9 cellular contexts compared by ENCODE assay signal in genomic region chr1:3695326-3696217, GRCh38. TPM values are rescaled to one million over a fixed set of nuclear protein-coding genes. Genes with fewer than 3 reads are reported as not detected.
A peak's percentile ranks its signal among the peaks of the same experiment; 100 is the strongest.
DNase-seq lines count a peak whose midpoint lies in the region; ATAC-seq and TF ChIP-seq lines count a peak whose summit lies in the region.
"Had no signal": no experiment of that assay in that cellular context is flagged by ENCODE, and none has a peak within 500 bp of the region (broad histone marks: within the 10 kb centered on the region; RNA-seq: fewer than 3 reads in every experiment).

No MANE protein-coding gene starts in this region.

- DNase-seq in COLO829 (ENCODE audit: low spot score) = peak; percentile 4
- peak; percentile 63 for DNase-seq in activated CD4-positive, alpha-beta T cell treated with anti-CD3 and anti-CD28 coated beads for 48 hours
- peak; percentile 83 for DNase-seq in endothelial cell (ENCODE audit: low spot score)
- peak in 2 of 3 donors; percentile 52 to 61 for DNase-seq in mucosa of descending colon
- peak in 1 of 2 donors; percentile 12 for DNase-seq in tibial nerve (ENCODE audit: low spot score in 2 of 2)
- no peak for DNase-seq in kidney glomerular epithelial cell (lab: John Stamatoyannopoulos, UW)

- H3K4me3 ChIP-seq in mucosa of descending colon = no peak overlapping the region
- H3K4me3 ChIP-seq in tibial nerve = peak overlapping the region in 1 of 4 donors; percentile 12

- H3K36me3 ChIP-seq in mucosa of descending colon (ENCODE audit: low read depth) = no peaks in the 10 kb centered on the region
- H3K36me3 ChIP-seq in tibial nerve = no peaks in the 10 kb centered on the region

- H3K27me3 ChIP-seq in tibial nerve = peaks cover 0 to 34% of the 10 kb centered on the region in 2 donors

- peaks cover 21% of the 10 kb centered on the region for H3K27me3 Mint-ChIP-seq in endothelial cell (ENCODE audit: unreplicated experiment)

- no peak for TF ChIP-seq POLR2A in tibial nerve (IDR thresholded peaks at IDR 0.05)

- TF ChIP-seq CTCF in endothelial cell (IDR thresholded peaks at IDR 0.05; ENCODE audit: unreplicated experiment) (peak; percentile 77), mucosa of descending colon (IDR thresholded peaks at IDR 0.05) (peak; percentile 74), tibial nerve (IDR thresholded peaks at IDR 0.05) (peak; percentile 56 to 73 (median 65))

- H3K27ac Mint-ChIP-seq in endothelial cell (ENCODE audit: unreplicated experiment) = no peak overlapping the region

- H3K27ac ChIP-seq in tibial nerve = no peak overlapping the region

- no peaks in the 10 kb centered on the region for H3K4me1 ChIP-seq in mucosa of descending colon (ENCODE audit: low read depth)
- H3K4me1 ChIP-seq in tibial nerve = peaks cover 0 to 8% (median 0%) of the 10 kb centered on the region in 4 donors

- intact Hi-C loops in mucosa of descending colon (cut with DNase I, micrococcal nuclease) = no loop called here

- H3K4me1 Mint-ChIP-seq in endothelial cell (ENCODE audit: unreplicated experiment) = no peaks in the 10 kb centered on the region

- H3K9me3 ChIP-seq in mucosa of descending colon (no peaks in the 10 kb centered on the region), tibial nerve (no peaks in the 10 kb centered on the region)

- no peaks in the 10 kb centered on the region for H3K36me3 Mint-ChIP-seq in endothelial cell (ENCODE audit: low read depth, unreplicated experiment)

- H3K9me3 Mint-ChIP-seq in endothelial cell (ENCODE audit: unreplicated experiment) = no peaks in the 10 kb centered on the region

- no peak overlapping the region for H3K4me3 Mint-ChIP-seq in endothelial cell (ENCODE audit: unreplicated experiment)

- TF ChIP-seq EP300 in tibial nerve (IDR thresholded peaks at IDR 0.05) = no peak

- ATAC-seq in HG03342 (IDR thresholded peaks at IDR 0.05; ENCODE audit: unreplicated experiment) = peak; percentile 64
- ATAC-seq in mucosa of descending colon = peak; percentile 73
- no peak for ATAC-seq in GM19463 (IDR thresholded peaks at IDR 0.05; ENCODE audit: unreplicated experiment)

- WGBS in tibial nerve, 2 donors = 46 to 47% methylated on average over 29 to 33 of the region's 33 CpGs

RNA-seq across cellular contexts. Expression of gene TP73, which starts 43.3 kb away (rescaled TPM):
- total RNA-seq in endothelial cell (ENCODE audit: unreplicated experiment) (not detected), mucosa of descending colon (under 1 TPM; 0.12 to 0.63 (median 0.51) TPM), tibial nerve (under 1 TPM in 1 of 4 donors, not detected in 3; 0.30 TPM)

RNA-seq across cellular contexts. Expression of gene WRAP73, which starts 45.7 kb away (rescaled TPM):
- total RNA-seq in endothelial cell (ENCODE audit: unreplicated experiment) (19.0 TPM), mucosa of descending colon (10 to 100 TPM; 19.2 to 26.3 (median 21.0) TPM), tibial nerve (10 to 100 TPM; 11.1 to 17.1 (median 12.9) TPM)

RNA-seq across cellular contexts. Expression of gene CCDC27, which starts 56.7 kb away (rescaled TPM):
- total RNA-seq in endothelial cell (ENCODE audit: unreplicated experiment) (not detected), mucosa of descending colon (not detected), tibial nerve (not detected)
- total RNA-seq: myocyte had no signal
